ENCODE assay signal across 23 cellular contexts in genomic region chr2:648476-649424, GRCh38. TPM values are rescaled to one million over a fixed set of nuclear protein-coding genes. Genes with fewer than 3 reads are reported as not detected.
A peak's percentile ranks its signal among the peaks of the same experiment; 100 is the strongest.
DNase-seq lines count a peak whose midpoint lies in the region; TF ChIP-seq lines count a peak whose summit lies in the region.
"Had no signal": no experiment of that assay in that cellular context is flagged by ENCODE, and none has a peak within 500 bp of the region (broad histone marks: within the 10 kb centered on the region; RNA-seq: fewer than 3 reads in every experiment).

No MANE protein-coding gene starts in this region.

- no peaks in the 10 kb centered on the region for H3K9me3 Mint-ChIP-seq in H9
- H3K9me3 Mint-ChIP-seq: activated T-helper 1 cell treated with anti-CD3 and anti-CD28 coated beads, Interleukin-12 subunit alpha, Interleukin-12 subunit beta, Interleukin-2, Interleukin-4 antibody, amounts not matched to agents 30 ng/mL and 10 ng/mL and 1 ng/mL, durations not matched to agents 14 hours and 24 hours and 36 hours; brain; nephron; T-helper 2 cell treated with Interferon-gamma antibody and Interleukin-4, amounts not matched to agents 5 μg/mL and 100 μg/mL, for 36 hours had no signal

- no peaks in the 10 kb centered on the region for H3K9me3 ChIP-seq in H9 (ENCODE audit: control insufficient read depth, low read depth, low read length)
- no peaks in the 10 kb centered on the region for H3K9me3 ChIP-seq in esophagus muscularis mucosa
- no peaks in the 10 kb centered on the region for H3K9me3 ChIP-seq in osteoblast (ENCODE audit: low read depth, low read length)
- H3K9me3 ChIP-seq: BLaER1 treated with 17β-estradiol and CSF1 and Interleukin-3, amounts not matched to agents 10 nM and 100 nM; gastrocnemius medialis; upper lobe of right lung had no signal

- H2BK20ac ChIP-seq in H9 (ENCODE audit: low read depth, low read length, poor library complexity, severe bottlenecking): no peak overlapping the region

- no peak overlapping the region for H3K4ac ChIP-seq in H9 (ENCODE audit: low read depth, low read length)

- 0 out of 4 replicates have a peak, but pooled peaks cover 0 to 3% of the 10 kb centered on the region in 2 experiments for H3K4me1 Mint-ChIP-seq in H9

- no peak overlapping the region for H4K8ac ChIP-seq in H9 (replicated peaks; ENCODE audit: insufficient read length, low read depth, low read length)

- intact Hi-C loops in esophagus muscularis mucosa (cut with DNase I): no loop called here

- no peak for TF ChIP-seq EP300 in esophagus muscularis mucosa (IDR thresholded peaks at IDR 0.05)

- no peaks in the 10 kb centered on the region for H3K79me1 ChIP-seq in H9 (ENCODE audit: insufficient read depth, low read depth, low read length, poor library complexity, severe bottlenecking)

- H3K79me2 ChIP-seq in H9 (ENCODE audit: insufficient read depth, low read length): no peaks in the 10 kb centered on the region
- no peaks in the 10 kb centered on the region for H3K79me2 ChIP-seq in osteoblast (ENCODE audit: insufficient read depth, low read length)

- H3K18ac ChIP-seq in H9 (ENCODE audit: insufficient read length, low read depth, low read length): no peak overlapping the region

- H3K4me1 ChIP-seq in H9 (ENCODE audit: insufficient read depth, low read length) (no peaks in the 10 kb centered on the region), esophagus muscularis mucosa (no peaks in the 10 kb centered on the region), osteoblast (ENCODE audit: insufficient read depth, low read length) (no peaks in the 10 kb centered on the region)
- H3K4me1 ChIP-seq: gastrocnemius medialis, upper lobe of right lung had no signal

- no peak overlapping the region for H4K5ac ChIP-seq in H9 (ENCODE audit: insufficient read length, low read depth, low read length)

- no peak overlapping the region for H2BK5ac ChIP-seq in H9 (ENCODE audit: insufficient read length, low read length)

- H3K27me3 ChIP-seq in H9 (ENCODE audit: insufficient read depth, low read length) (no peaks in the 10 kb centered on the region; the same call in 1 of the 2 replicates), esophagus muscularis mucosa (peaks cover 0 to 63% (median 0%) of the 10 kb centered on the region in 4 donors), osteoblast (ENCODE audit: insufficient read depth, low read length) (peaks cover 4% of the 10 kb centered on the region)
- H3K27me3 ChIP-seq: BLaER1 treated with 17β-estradiol and CSF1 and Interleukin-3, amounts not matched to agents 10 nM and 100 nM had no signal

- peaks cover 23% of the 10 kb centered on the region for H3K27me3 Mint-ChIP-seq in H9 (ENCODE audit: low read depth)

- peak; percentile 11 for DNase-seq in NCI-H146 (lab: John Stamatoyannopoulos, UW)
- DNase-seq in NCI-H146 treated with DMSO at 0.1 percent for 48 hours (lab: John Stamatoyannopoulos, UW; ENCODE audit: unreplicated experiment): no peak
- DNase-seq in H9: peak; percentile 23
- DNase-seq in esophagus muscularis mucosa (ENCODE audit: extremely low spot score): peak; percentile 83
- DNase-seq in osteoblast (ENCODE audit: insufficient read length, low spot score, missing footprints): peak; percentile 31
- DNase-seq in H4 (ENCODE audit: low spot score): no peak
- DNase-seq in NCI-H2107 treated with DMSO at 0.1 percent for 48 hours (lab: John Stamatoyannopoulos, UW; ENCODE audit: unreplicated experiment): no peak
- no peak for DNase-seq in cerebellar nuclear complex (lab: John Stamatoyannopoulos, UW)
- DNase-seq: activated naive CD4-positive, alpha-beta T cell treated with anti-CD3 and anti-CD28 coated beads, Interleukin-2, amount 50 U/mL, for 16 hours; DMS53; gastrocnemius medialis; HCEC 1CT; NCI-H1436 treated with DMSO at 0.1 percent for 48 hours; NCI-H82; stimulated activated CD4-positive, alpha-beta T cell treated with anti-CD3 and anti-CD28 coated beads, Interleukin-4, amount 100 ng/mL, for 24 hours; upper lobe of right lung had no signal

- H3K36me3 ChIP-seq in esophagus muscularis mucosa (no peaks in the 10 kb centered on the region), osteoblast (ENCODE audit: insufficient read depth, low read length) (no peaks in the 10 kb centered on the region)
- H3K36me3 ChIP-seq: BLaER1 treated with 17β-estradiol and CSF1 and Interleukin-3, amounts not matched to agents 10 nM and 100 nM; gastrocnemius medialis; upper lobe of right lung had no signal

- no peak overlapping the region for H2BK12ac ChIP-seq in H9 (ENCODE audit: insufficient read length, low read depth, low read length)

- H4K20me1 ChIP-seq in H9 (ENCODE audit: control insufficient read depth, insufficient read depth, insufficient read length) (no peaks in the 10 kb centered on the region), osteoblast (ENCODE audit: insufficient read depth, low read length) (no peaks in the 10 kb centered on the region)
- H4K20me1 ChIP-seq: BLaER1 treated with 17β-estradiol and CSF1 and Interleukin-3, amounts not matched to agents 10 nM and 100 nM had no signal

- no peak overlapping the region for H3K23ac ChIP-seq in H9 (ENCODE audit: insufficient read length, low read depth, low read length)

- no peak overlapping the region for H3K4me3 ChIP-seq in esophagus muscularis mucosa
- H3K4me3 ChIP-seq in osteoblast (ENCODE audit: insufficient read depth, low read length): no peak overlapping the region
- H3K4me3 ChIP-seq: BLaER1 treated with 17β-estradiol and CSF1 and Interleukin-3, amounts not matched to agents 10 nM and 100 nM; dorsolateral prefrontal cortex; gastrocnemius medialis; upper lobe of right lung had no signal

- H2AFZ ChIP-seq in H9 (ENCODE audit: low read length) (no peak overlapping the region), osteoblast (ENCODE audit: low read length) (no peak overlapping the region)

- H3K27ac ChIP-seq in H9 (ENCODE audit: insufficient read length, low read depth, low read length) (no peak overlapping the region), esophagus muscularis mucosa (replicated peaks in 1 of 4) (no peak overlapping the region), osteoblast (ENCODE audit: low read depth, low read length) (no peak overlapping the region)
- H3K27ac ChIP-seq: 22Rv1; BLaER1 treated with 17β-estradiol and CSF1 and Interleukin-3, amounts not matched to agents 10 nM and 100 nM; dorsolateral prefrontal cortex; gastrocnemius medialis; upper lobe of right lung had no signal

- WGBS in H9 (ENCODE audit: extremely low coverage, insufficient read length, low lambda C conversion rate): no CpG with 5 or more reads among the region's 26 CpGs
- WGBS in esophagus muscularis mucosa: 80% methylated on average over 17 of the region's 26 CpGs

- H3K4me2 ChIP-seq in H9 (ENCODE audit: insufficient read depth, insufficient read length, low read length) (no peak overlapping the region), osteoblast (ENCODE audit: insufficient read depth, low read length) (no peak overlapping the region)
- H3K4me2 ChIP-seq: BLaER1 treated with 17β-estradiol and CSF1 and Interleukin-3, amounts not matched to agents 10 nM and 100 nM had no signal

- H2BK15ac ChIP-seq in H9 (ENCODE audit: low read depth, low read length): no peak overlapping the region

- H3K9ac ChIP-seq in H9 (ENCODE audit: extremely low read depth, insufficient read length, low read length): no peak overlapping the region
- H3K9ac ChIP-seq: BLaER1 treated with 17β-estradiol and CSF1 and Interleukin-3, amounts not matched to agents 10 nM and 100 nM had no signal

- no peak overlapping the region for H4K91ac ChIP-seq in H9 (ENCODE audit: insufficient read length, low read depth, low read length)

- H3K4me3 Mint-ChIP-seq in H9: no peak overlapping the region
- H3K4me3 Mint-ChIP-seq: activated T-helper 1 cell treated with anti-CD3 and anti-CD28 coated beads, Interleukin-12 subunit alpha, Interleukin-12 subunit beta, Interleukin-2, Interleukin-4 antibody, amounts not matched to agents 30 ng/mL and 10 ng/mL and 1 ng/mL, durations not matched to agents 14 hours and 24 hours and 36 hours; brain; T-helper 2 cell treated with Interferon-gamma antibody and Interleukin-4, amounts not matched to agents 5 μg/mL and 100 μg/mL, for 36 hours had no signal

- TF ChIP-seq CTCF in H9 (conservative IDR thresholded peaks at IDR 0.05): no peak
- TF ChIP-seq CTCF in esophagus muscularis mucosa (IDR thresholded peaks at IDR 0.05): no peak
- no peak for TF ChIP-seq CTCF in osteoblast (IDR thresholded peaks at IDR 0.05; ENCODE audit: extremely low read depth, low read depth, low read length)

- TF ChIP-seq POLR2A in esophagus muscularis mucosa (IDR thresholded peaks at IDR 0.05; ENCODE audit: low read depth): no peak

- H2AK5ac ChIP-seq in H9 (ENCODE audit: insufficient read length, low read length): no peak overlapping the region

- H3T11ph ChIP-seq in H9 (ENCODE audit: low read length): no peak overlapping the region

- no peak overlapping the region for H3K56ac ChIP-seq in H9 (ENCODE audit: insufficient read length, low read depth, low read length)

- H3K36me3 Mint-ChIP-seq in H9 (ENCODE audit: insufficient read depth in 1 of 3, low read depth in 3 of 3): no peaks in the 10 kb centered on the region
- H3K36me3 Mint-ChIP-seq: brain had no signal

- peak overlapping the region; percentile 34; the same call in 1 of the 2 replicates for H3K14ac ChIP-seq in H9 (ENCODE audit: insufficient read depth, low read length)

- no peaks in the 10 kb centered on the region for H3K23me2 ChIP-seq in H9 (ENCODE audit: insufficient read length, low read depth, low read length, poor library complexity, severe bottlenecking)

- H2BK120ac ChIP-seq in H9 (ENCODE audit: low read depth, low read length, poor library complexity, severe bottlenecking): no peak overlapping the region

- peak overlapping the region in 1 of 3 experiments; percentile 23; a peak in 1 of 7 replicates for H3K27ac Mint-ChIP-seq in H9
- H3K27ac Mint-ChIP-seq: activated T-helper 1 cell treated with anti-CD3 and anti-CD28 coated beads, Interleukin-12 subunit alpha, Interleukin-12 subunit beta, Interleukin-2, Interleukin-4 antibody, amounts not matched to agents 30 ng/mL and 10 ng/mL and 1 ng/mL, durations not matched to agents 14 hours and 24 hours and 36 hours; nephron; T-helper 2 cell treated with Interferon-gamma antibody and Interleukin-4, amounts not matched to agents 5 μg/mL and 100 μg/mL, for 36 hours had no signal

RNA-seq across cellular contexts. Expression of gene TMEM18, which starts 28.5 kb away (rescaled TPM):
- 28.3 and 30.7 TPM in 2 replicates for total RNA-seq in H9 (2021)
- total RNA-seq in esophagus muscularis mucosa: 10 to 100 TPM in 2 of 4 donors, 1 to 10 TPM in 2; 8.7 to 27.3 (median 10.2) TPM
- 15.0 and 15.9 TPM in 2 replicates for total RNA-seq in osteoblast
- 17.6 and 17.7 TPM in 2 replicates for total RNA-seq in H4 (2014; rRNA removed; shearing (Covaris generic))

Comparison
In these comparisons a context has a peak if more than half of its experiments do, and no peak if none do; other contexts are left out.
1. DNase-seq: peak in NCI-H146 (single experiment), H9 (single experiment), esophagus muscularis mucosa (single experiment) and osteoblast (single experiment); none in NCI-H146 treated with DMSO at 0.1 percent for 48 hours (single experiment), H4 (single experiment), NCI-H2107 treated with DMSO at 0.1 percent for 48 hours (single experiment) and cerebellar nuclear complex (0 of 2).